9 cellular contexts compared by ENCODE assay signal in the genomic region with DNA sequence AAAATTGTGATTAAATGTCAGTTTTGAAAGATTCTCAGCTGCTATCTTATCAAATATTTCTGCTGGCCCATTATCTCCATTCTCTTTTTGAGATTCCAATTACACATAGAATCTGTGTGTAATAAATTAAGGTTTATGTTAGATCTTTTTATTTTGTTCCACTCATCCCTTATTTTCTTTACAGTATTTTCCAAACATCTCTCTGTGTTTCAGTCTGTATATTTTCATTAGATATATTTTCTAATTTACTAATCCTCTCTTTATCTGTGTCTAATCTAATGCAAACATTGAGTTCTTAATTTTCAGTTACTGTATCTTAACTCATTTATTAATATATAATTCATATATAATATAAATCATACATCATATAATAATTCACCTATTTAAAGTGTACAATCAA.
"Had no signal": no experiment of that assay in that cellular context is flagged by ENCODE, and none has a peak within 500 bp of the region (broad histone marks: within the 10 kb centered on the region; RNA-seq: fewer than 3 reads in every experiment).

No MANE protein-coding gene starts in this region.

- ATAC-seq: GM23338, K562 had no signal

- FAIRE-seq: H1, H54, HTR-8/SVneo, K562 had no signal

- H3K4me2 ChIP-seq: GM23338 had no signal

- H3K4me3 Mint-ChIP-seq: GM23338, H9, HFFc6 had no signal

- H3K4me3 ChIP-seq: GM23338, K562 had no signal

- H3K4me1 Mint-ChIP-seq: GM23338, H9 had no signal

- H3K27ac Mint-ChIP-seq: GM23338, H9, HFFc6 had no signal

- H2AFZ ChIP-seq: GM23338 had no signal

- DNase-seq: H9, HCEC 1CT, HFFc6, IMR-90 had no signal
